ENCODE assay signal across 16 cellular contexts in genomic region chr15:88238618-88239430, GRCh38. TPM values are rescaled to one million over a fixed set of nuclear protein-coding genes. Genes with fewer than 3 reads are reported as not detected.
DNase-seq lines count a peak whose midpoint lies in the region; ATAC-seq, FAIRE-seq and TF ChIP-seq lines count a peak whose summit lies in the region.
"Had no signal": no experiment of that assay in that cellular context is flagged by ENCODE, and none has a peak within 500 bp of the region (broad histone marks: within the 10 kb centered on the region; RNA-seq: fewer than 3 reads in every experiment).

No MANE protein-coding gene starts in this region.

- H2AFZ ChIP-seq in mammary epithelial cell (ENCODE audit: low read depth, low read length): no peak overlapping the region
- no peak overlapping the region for H2AFZ ChIP-seq in K562 (ENCODE audit: low read depth, low read length)
- no peak overlapping the region for H2AFZ ChIP-seq in neural progenitor cell (replicated peaks)

- H3F3A ChIP-seq in neural progenitor cell (ENCODE audit: low read depth): no peaks in the 10 kb centered on the region

- intact Hi-C loops in mammary epithelial cell (cut with micrococcal nuclease): no loop called here
- intact Hi-C loops in MCF 10A (cut with micrococcal nuclease): no loop called here
- intact Hi-C loops in K562 (cut with micrococcal nuclease): no loop called here

- POLR2A ChIA-PET in MCF 10A (lab: Yijun Ruan, JAX) (interaction anchor here (0.7 kb wide), 1 partner anchor 386 kb away, joined by 4 read pairs; no protein-coding TSS in a partner anchor), K562 (lab: Yijun Ruan, JAX) (no interaction called here)

- H3K4me1 ChIP-seq in mammary epithelial cell (ENCODE audit: insufficient read depth, low read length): no peaks in the 10 kb centered on the region
- H3K4me1 ChIP-seq in K562 (replicated peaks in 1 of 2; ENCODE audit: control insufficient read depth in 2 of 2, insufficient read depth in 2 of 2, low read length in 2 of 2): no peaks in the 10 kb centered on the region; a peak in 1 of 5 replicates
- H3K4me1 ChIP-seq in urinary bladder (ENCODE audit: insufficient read depth): no peaks in the 10 kb centered on the region
- H3K4me1 ChIP-seq in neural progenitor cell: no peaks in the 10 kb centered on the region
- H3K4me1 ChIP-seq: thyroid gland had no signal

- no peaks in the 10 kb centered on the region for H3K9me1 ChIP-seq in K562 (ENCODE audit: control insufficient read depth, insufficient read depth, low read length)

- CTCF ChIA-PET in mammary epithelial cell (lab: Charles Lee; ENCODE audit: low non-redundant PET) (no interaction called here), MCF 10A (lab: Yijun Ruan, JAX) (interaction anchor here (1.0 kb wide), 1 partner anchor 9 kb away, joined by 10 read pairs; no protein-coding TSS in a partner anchor), K562 (lab: Yijun Ruan, JAX; ENCODE audit: low intra/inter-chr PET ratio) (interaction anchor here (0.6 kb wide), 1 partner anchor 627 kb away, joined by 3 read pairs; no protein-coding TSS in a partner anchor)

- H3K27ac ChIP-seq in mammary epithelial cell (ENCODE audit: insufficient read depth, low read depth, low read length): no peak overlapping the region
- H3K27ac ChIP-seq in K562 (ENCODE audit: extremely low read depth, low read depth, low read length): no peak overlapping the region
- peak overlapping the region; percentile 33 for H3K27ac ChIP-seq in urinary bladder (ENCODE audit: low read depth)
- H3K27ac ChIP-seq in neural progenitor cell: no peak overlapping the region
- H3K27ac ChIP-seq: thyroid gland had no signal

- ATAC-seq in K562: peak; percentile 62

- DNase-seq in mammary epithelial cell (peak; percentile 27), MCF 10A (ENCODE audit: unreplicated experiment) (no peak), K562 (ENCODE audit: extremely low read depth in 1 of 4, low spot score in 3 of 4) (no peak), iris pigment epithelial cell (ENCODE audit: low read depth) (peak; percentile 14), NOMO-1 treated with dmso at 0.1 percent for 144 hours (lab: John Stamatoyannopoulos, UW; ENCODE audit: unreplicated experiment) (no peak), neural progenitor cell (ENCODE audit: low spot score) (no peak), OCI-M2 (lab: John Stamatoyannopoulos, UW; ENCODE audit: unreplicated experiment) (no peak)
- DNase-seq: 8988T, activated gamma-delta T cell, DMS153, NCI-H1694 treated with DMSO at 0.1 percent for 48 hours, thyroid gland had no signal

- no peak overlapping the region for H3K4me3 ChIP-seq in mammary epithelial cell (replicated peaks in 1 of 3; ENCODE audit: insufficient read depth in 1 of 3, low read depth in 2 of 3, low read length in 3 of 3)
- no peak overlapping the region for H3K4me3 ChIP-seq in K562
- no peak overlapping the region for H3K4me3 ChIP-seq in urinary bladder (ENCODE audit: low read depth, low read length)
- no peak overlapping the region for H3K4me3 ChIP-seq in neural progenitor cell
- H3K4me3 ChIP-seq: thyroid gland had no signal

- no peaks in the 10 kb centered on the region for H3K27me3 ChIP-seq in mammary epithelial cell (ENCODE audit: insufficient read depth, low read length)
- peaks cover 0 to 13% of the 10 kb centered on the region in 2 experiments; a peak in 3 of 5 replicates for H3K27me3 ChIP-seq in K562 (ENCODE audit: control insufficient read depth in 2 of 2, insufficient read depth in 2 of 2, low read length in 2 of 2)
- no peaks in the 10 kb centered on the region for H3K27me3 ChIP-seq in neural progenitor cell
- H3K27me3 ChIP-seq: thyroid gland had no signal

- H3K4me3 Mint-ChIP-seq in MCF 10A (ENCODE audit: unreplicated experiment): no peak overlapping the region
- no peak overlapping the region for H3K4me3 Mint-ChIP-seq in neural progenitor cell
- H3K4me3 Mint-ChIP-seq: nephron had no signal

- H3K9me3 ChIP-seq in mammary epithelial cell (replicated peaks; ENCODE audit: insufficient read depth, low read length) (peaks cover 6% of the 10 kb centered on the region), K562 (replicated peaks; ENCODE audit: control insufficient read depth, insufficient read depth, low read depth, low read length) (no peaks in the 10 kb centered on the region), neural progenitor cell (ENCODE audit: low read depth) (no peaks in the 10 kb centered on the region)
- H3K9me3 ChIP-seq: thyroid gland had no signal

- TF ChIP-seq POLR2A in K562 (conservative IDR thresholded peaks at IDR 0.05): no peak

- no peaks in the 10 kb centered on the region for H3K27me3 Mint-ChIP-seq in MCF 10A (ENCODE audit: insufficient read depth, unreplicated experiment)
- no peaks in the 10 kb centered on the region for H3K27me3 Mint-ChIP-seq in neural progenitor cell (ENCODE audit: insufficient read depth, low read depth)

- H3K36me3 Mint-ChIP-seq in MCF 10A (ENCODE audit: insufficient read depth, unreplicated experiment) (no peaks in the 10 kb centered on the region), neural progenitor cell (no peaks in the 10 kb centered on the region)

- H3K9ac ChIP-seq in mammary epithelial cell (ENCODE audit: insufficient read depth, low read length) (no peak overlapping the region), K562 (ENCODE audit: insufficient read depth in 1 of 2, low read depth in 2 of 2, low read length in 2 of 2) (no peak overlapping the region), neural progenitor cell (no peak overlapping the region)

- TF ChIP-seq CTCF in mammary epithelial cell (conservative IDR thresholded peaks at IDR 0.05 in 1 of 2, IDR thresholded peaks at IDR 0.05 in 1 of 2; ENCODE audit: extremely low read depth in 1 of 2, insufficient read depth in 1 of 2, low read depth in 1 of 2, low read length in 2 of 2) (no peak), MCF 10A (IDR thresholded peaks at IDR 0.05; ENCODE audit: unreplicated experiment) (no peak), K562 (IDR thresholded peaks at IDR 0.05 in 2 of 3, conservative IDR thresholded peaks at IDR 0.05 in 1 of 3; ENCODE audit: insufficient read depth in 2 of 3, low read depth in 1 of 3, low read length in 3 of 3) (no peak), neural progenitor cell (IDR thresholded peaks at IDR 0.05) (no peak)

- H3K79me2 ChIP-seq in mammary epithelial cell (ENCODE audit: insufficient read depth, low read length) (no peaks in the 10 kb centered on the region), K562 (ENCODE audit: control insufficient read depth, insufficient read depth, low read length) (no peaks in the 10 kb centered on the region), neural progenitor cell (ENCODE audit: low read depth) (no peaks in the 10 kb centered on the region)

- 59% methylated on average over 8 of the region's 8 CpGs for WGBS in mammary epithelial cell (ENCODE audit: low coverage, missing lambda C conversion rate)
- 2% methylated on average over 8 of the region's 8 CpGs for WGBS in K562 (ENCODE audit: insufficient coverage, low coverage, missing lambda C conversion rate)
- 50% methylated on average over 8 of the region's 8 CpGs for WGBS in urinary bladder

- H3K9me3 Mint-ChIP-seq in MCF 10A (ENCODE audit: unreplicated experiment) (peaks cover 24% of the 10 kb centered on the region), neural progenitor cell (peaks cover 2% of the 10 kb centered on the region)

- FAIRE-seq in K562 (lab: Jason Lieb, UNC): no peak
- FAIRE-seq: colon, keratinocyte had no signal

- H3K4me1 Mint-ChIP-seq in MCF 10A (ENCODE audit: insufficient read depth, unreplicated experiment) (no peaks in the 10 kb centered on the region), neural progenitor cell (peaks cover 7% of the 10 kb centered on the region)
- H3K4me1 Mint-ChIP-seq: nephron had no signal

- H3K27ac Mint-ChIP-seq in MCF 10A (ENCODE audit: low read depth, unreplicated experiment) (no peak overlapping the region), neural progenitor cell (no peak overlapping the region)
- H3K27ac Mint-ChIP-seq: nephron had no signal

- no peak overlapping the region for H3K4me2 ChIP-seq in mammary epithelial cell (ENCODE audit: insufficient read depth, low read depth, low read length)
- no peak overlapping the region for H3K4me2 ChIP-seq in K562 (ENCODE audit: insufficient read depth, low read length)
- no peak overlapping the region for H3K4me2 ChIP-seq in neural progenitor cell

- H3K36me3 ChIP-seq in mammary epithelial cell (ENCODE audit: insufficient read depth, low read length) (no peaks in the 10 kb centered on the region), K562 (ENCODE audit: control insufficient read depth, insufficient read depth, low read length) (no peaks in the 10 kb centered on the region), urinary bladder (ENCODE audit: insufficient read depth) (no peaks in the 10 kb centered on the region), neural progenitor cell (no peaks in the 10 kb centered on the region)
- H3K36me3 ChIP-seq: thyroid gland had no signal

- no peaks in the 10 kb centered on the region for H4K20me1 ChIP-seq in mammary epithelial cell (ENCODE audit: insufficient read depth, low read length)
- H4K20me1 ChIP-seq in K562 (replicated peaks; ENCODE audit: control insufficient read depth, insufficient read depth, low read length): no peaks in the 10 kb centered on the region
- H4K20me1 ChIP-seq in neural progenitor cell (ENCODE audit: low read depth): no peaks in the 10 kb centered on the region

- TF ChIP-seq RAD21 in K562 (CRISPR knock-in tag; conservative IDR thresholded peaks at IDR 0.05 in 1 of 2, IDR thresholded peaks at IDR 0.05 in 1 of 2): no peak

- BruUV-seq in mammary epithelial cell (replicated peaks; lab: Mats Ljungman, UMichigan) (no TSS peak), MCF 10A (replicated peaks; lab: Mats Ljungman, UMichigan) (no TSS peak), K562 (replicated peaks; lab: Mats Ljungman, UMichigan) (no TSS peak)

- TF ChIP-seq EP300 in K562 (IDR thresholded peaks at IDR 0.05; ENCODE audit: low read length): no peak

- dilution Hi-C loops in mammary epithelial cell (cut with HindIII; ENCODE audit: low sequenced_read_pairs): no loop called here

- in situ Hi-C loops in mammary epithelial cell (cut with MboI; ENCODE audit: low sequenced_read_pairs in 2 of 2): no loop called here
- in situ Hi-C loops in K562 (cut with MboI): loop anchor here (25.0 kb wide), 1 partner anchor 1327 kb away; no protein-coding TSS in a partner anchor

RNA-seq across cellular contexts. Expression of gene NTRK3, which starts 17.7 kb away (rescaled TPM):
- total RNA-seq in mammary epithelial cell (not detected), MCF 10A (2022) (not detected in 2 replicates), K562 (2014; rRNA removed) (0.04 TPM in 1 of 2 replicates, not detected in the other), K562 (2014; rRNA removed; fragmentation: Illumina TruSeq; extraction: Trizol) (not detected in 2 replicates), K562 (2015; rRNA removed; fragmentation: Illumina TruSeq; extraction: Trizol) (0.11 TPM in 1 of 2 replicates, not detected in the other), K562 (2021) (not detected in 2 replicates), urinary bladder (26.4 TPM), neural progenitor cell (ENCODE audit: low replicate concordance) (2.0 and 2.4 TPM in 2 replicates)
- polyA plus RNA-seq in mammary epithelial cell (not detected), K562 (2011; rRNA removed) (not detected in 2 replicates), K562 (2014; fragmentation: Illumina TruSeq; extraction: Trizol) (not detected in 2 replicates), K562 (2014; fragmentation: Nextera tagmentation; extraction: Ambion mirVana) (under 1 TPM in 1 of 2 experiments, not detected in 1; 0.13 TPM), K562 (2014; rRNA removed) (0.08 TPM in 1 of 2 replicates, not detected in the other), urinary bladder (10.6 TPM)
- not detected for polyA minus RNA-seq in mammary epithelial cell
- not detected in 2 replicates for total RNA-seq in K562 (2011; cell fraction: chromatin; rRNA removed; ENCODE audit: low replicate concordance)
- total RNA-seq in K562 (2011; cell fraction: nucleolus; rRNA removed): not detected in 2 replicates
- total RNA-seq in K562 (2011; cell fraction: nucleoplasm; rRNA removed): not detected in 2 replicates
- 0.25 TPM in 1 of 2 replicates, not detected in the other for polyA plus RNA-seq in K562 (2011; cell fraction: cytosol; rRNA removed)
- not detected in 2 replicates for polyA plus RNA-seq in K562 (2011; cell fraction: nucleus; rRNA removed)
- polyA plus RNA-seq in K562 (2012): 0.07 and 0.14 TPM in 2 replicates
- 0.06 TPM in 1 of 2 replicates, not detected in the other for polyA minus RNA-seq in K562 (2011; rRNA and poly(A)+ RNA removed)
- polyA minus RNA-seq in K562 (2011; cell fraction: cytosol; rRNA and poly(A)+ RNA removed): not detected in 2 replicates
- not detected in 2 replicates for polyA minus RNA-seq in K562 (2011; cell fraction: nucleus; rRNA and poly(A)+ RNA removed)
- polyA plus RNA-seq: keratinocyte had no signal

Comparison
In these comparisons a context has a peak if more than half of its experiments do, and no peak if none do; other contexts are left out.
1. DNase-seq: peak in mammary epithelial cell (single experiment) and iris pigment epithelial cell (single experiment); none in MCF 10A (single experiment), K562 (0 of 4), NOMO-1 treated with dmso at 0.1 percent for 144 hours (single experiment), neural progenitor cell (single experiment) and OCI-M2 (single experiment).